8 cellular contexts compared by ENCODE assay signal in the genomic region with DNA sequence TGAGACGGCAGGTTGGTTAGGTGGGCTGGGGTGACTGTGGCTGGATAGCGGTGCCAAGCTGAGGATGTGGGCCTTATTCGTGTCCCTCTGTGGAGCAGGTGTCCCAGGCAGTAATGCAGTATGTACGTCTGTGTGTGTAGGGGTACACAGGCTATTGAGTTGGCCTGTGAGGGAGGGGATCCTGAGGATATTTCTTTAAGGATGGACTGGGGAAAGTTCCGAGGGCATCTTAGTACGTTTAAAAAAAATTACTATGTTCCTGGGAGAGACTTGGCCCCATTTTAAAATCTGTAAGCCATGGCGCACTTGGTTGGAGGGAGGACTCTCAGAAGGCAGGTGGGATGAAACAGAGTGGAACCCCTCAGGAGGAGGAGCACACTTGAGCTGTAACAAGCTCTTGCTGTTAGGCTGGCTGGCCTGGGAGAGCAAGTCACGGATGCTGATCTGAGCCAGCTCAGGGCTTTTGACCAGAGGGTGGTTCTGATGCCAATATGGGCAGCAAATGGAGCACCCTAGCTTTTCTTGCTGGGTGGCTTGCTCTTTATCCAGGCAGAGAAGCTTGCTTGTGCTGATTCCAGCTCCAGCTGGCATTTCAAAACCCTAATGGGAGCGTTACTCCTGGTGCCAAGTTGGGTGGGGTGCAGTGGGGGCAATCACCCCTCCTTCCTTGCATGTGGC. TPM values are rescaled to one million over a fixed set of nuclear protein-coding genes. Genes with fewer than 3 reads are reported as not detected.
A peak's percentile ranks its signal among the peaks of the same experiment; 100 is the strongest.
DNase-seq lines count a peak whose midpoint lies in the region; ATAC-seq and TF ChIP-seq lines count a peak whose summit lies in the region.

No MANE protein-coding gene starts in this region.

- H3K9ac ChIP-seq in DND-41 (ENCODE audit: low read depth, low read length), result peak overlapping the region; percentile 69

- peak overlapping the region; percentile 94 for H3K27ac Mint-ChIP-seq in activated CD8-positive, alpha-beta T cell treated with anti-CD3 and anti-CD28 coated beads for 36 hours

- H3K4me3 Mint-ChIP-seq in activated CD8-positive, alpha-beta T cell treated with anti-CD3 and anti-CD28 coated beads for 36 hours, result peak overlapping the region; percentile 95

- no peaks in the 10 kb centered on the region for H3K36me3 ChIP-seq in DND-41 (ENCODE audit: insufficient read depth, low read length)
- no peaks in the 10 kb centered on the region for H3K36me3 ChIP-seq in ovary

- H3K4me2 ChIP-seq in DND-41 (ENCODE audit: insufficient read depth, low read length), result peak overlapping the region; percentile 88

- H3K79me2 ChIP-seq in DND-41 (ENCODE audit: insufficient read depth, low read length), result peaks cover 49% of the 10 kb centered on the region

- POLR2A ChIA-PET in activated CD8-positive, alpha-beta T cell treated with anti-CD3 and anti-CD28 coated beads for 36 hours (lab: Charles Lee), result interaction anchor here (0.5 to 5.0 kb wide), 7 partner anchors 9 to 371 kb away, joined by 3 to 27 read pairs (median 4); a partner anchor contains a TSS

- 1 to 2% (median 1%) methylated on average over 9 of the region's 9 CpGs for WGBS in ovary, 3 donors

- no peaks in the 10 kb centered on the region for H3K9me3 ChIP-seq in DND-41 (ENCODE audit: insufficient read depth, low read length, severe bottlenecking)
- no peaks in the 10 kb centered on the region for H3K9me3 ChIP-seq in ovary

- intact Hi-C loops in activated CD8-positive, alpha-beta T cell treated with anti-CD3 and anti-CD28 coated beads for 36 hours (cut with micrococcal nuclease), result no loop called here
- intact Hi-C loops in ovary (cut with DNase I), result no loop called here

- H3K9me3 Mint-ChIP-seq in activated CD8-positive, alpha-beta T cell treated with anti-CD3 and anti-CD28 coated beads for 36 hours, result peaks cover 4% of the 10 kb centered on the region

- H4K20me1 ChIP-seq in DND-41 (ENCODE audit: insufficient read depth, low read length), result peaks cover 8% of the 10 kb centered on the region; the same call in 1 of the 2 replicates

- TF ChIP-seq EP300 in ovary (IDR thresholded peaks at IDR 0.05), result no peak

- peaks cover 28% of the 10 kb centered on the region for H3K4me1 ChIP-seq in DND-41 (ENCODE audit: insufficient read depth, low read length)
- H3K4me1 ChIP-seq in ovary (ENCODE audit: insufficient read depth), result peaks cover 4% of the 10 kb centered on the region

- H3K4me1 Mint-ChIP-seq in activated CD8-positive, alpha-beta T cell treated with anti-CD3 and anti-CD28 coated beads for 36 hours (ENCODE audit: low read depth), result peaks cover 38% of the 10 kb centered on the region

- peaks cover 9% of the 10 kb centered on the region for H3K36me3 Mint-ChIP-seq in activated CD8-positive, alpha-beta T cell treated with anti-CD3 and anti-CD28 coated beads for 36 hours (ENCODE audit: low read depth)

- H3K27me3 Mint-ChIP-seq in activated CD8-positive, alpha-beta T cell treated with anti-CD3 and anti-CD28 coated beads for 36 hours, result no peaks in the 10 kb centered on the region

- no peak for TF ChIP-seq CTCF in DND-41 (IDR thresholded peaks at IDR 0.05; ENCODE audit: borderline replicate concordance, extremely low read depth, low read length, poor library complexity, severe bottlenecking)
- no peak for TF ChIP-seq CTCF in activated CD8-positive, alpha-beta T cell treated with anti-CD3 and anti-CD28 coated beads for 36 hours (IDR thresholded peaks at IDR 0.05)
- TF ChIP-seq CTCF in foreskin fibroblast (IDR thresholded peaks at IDR 0.05; ENCODE audit: low read depth, low read length), result no peak
- TF ChIP-seq CTCF in ovary (IDR thresholded peaks at IDR 0.05), result no peak
- TF ChIP-seq CTCF in GM20000 (IDR thresholded peaks at IDR 0.05; ENCODE audit: extremely low read depth, missing control alignments), result no peak

- no peak for TF ChIP-seq POLR2A in ovary (IDR thresholded peaks at IDR 0.05)

- CTCF ChIA-PET in activated CD8-positive, alpha-beta T cell treated with anti-CD3 and anti-CD28 coated beads for 36 hours (lab: Charles Lee), result interaction anchor here (0.8 to 4.9 kb wide), 3 partner anchors 9 to 157 kb away, joined by 3 to 34 read pairs (median 3); no protein-coding TSS in a partner anchor

- peak overlapping the region; percentile 57; the same call in 1 of the 2 replicates for H2AFZ ChIP-seq in DND-41 (ENCODE audit: low read depth, low read length)

- H3K27ac ChIP-seq in DND-41 (ENCODE audit: low read length), result peak overlapping the region; percentile 81
- H3K27ac ChIP-seq in ovary, result peak overlapping the region; percentile 11 to 41

- H3K4me3 ChIP-seq in DND-41 (ENCODE audit: low read depth in 1 of 2, low read length in 2 of 2) (peak overlapping the region; percentile 49 to 87; a peak in 3 of 4 replicates), foreskin fibroblast (ENCODE audit: low read depth in 1 of 2, low read length in 2 of 2) (peak overlapping the region; percentile 69 to 90), ovary (peak overlapping the region; percentile 81)

- H3K27me3 ChIP-seq in DND-41 (ENCODE audit: insufficient read depth, low read length, poor library complexity) (no peaks in the 10 kb centered on the region), ovary (no peaks in the 10 kb centered on the region)

- peak; percentile 37 for DNase-seq in DND-41
- peak; percentile 39 for DNase-seq in activated CD8-positive, alpha-beta T cell treated with anti-CD3 and anti-CD28 coated beads for 36 hours
- DNase-seq in foreskin fibroblast, result peak; percentile 13 to 53
- DNase-seq in ovary, result peak in 2 of 5 donors; percentile 28 to 51
- DNase-seq in NCI-H2081 (lab: John Stamatoyannopoulos, UW), result no peak
- no peak for DNase-seq in GM20000 (ENCODE audit: low spot score)

- ATAC-seq in DND-41 (ENCODE audit: insufficient read depth, low read depth) (peak; percentile 31), HG03045 (IDR thresholded peaks at IDR 0.05; ENCODE audit: unreplicated experiment) (peak; percentile 2), HG03025 (IDR thresholded peaks at IDR 0.05; ENCODE audit: low FRiP score, unreplicated experiment) (no peak)
- ATAC-seq in activated CD8-positive, alpha-beta T cell treated with anti-CD3 and anti-CD28 coated beads for 36 hours, result peak; percentile 17

RNA-seq across cellular contexts. Expression of a gene that starts 0.8 kb away (rescaled TPM):
- total RNA-seq in activated CD8-positive, alpha-beta T cell treated with anti-CD3 and anti-CD28 coated beads for 36 hours, result 10 to 100 TPM; 11.4 to 12.7 TPM
- total RNA-seq in ovary, result 10 to 100 TPM; 45.5 to 71.8 (median 51.3) TPM
- 10 to 100 TPM; 40.6 to 46.5 TPM for polyA plus RNA-seq in ovary

RNA-seq across cellular contexts. Expression of a gene that starts 30.1 kb away (rescaled TPM):
- total RNA-seq in activated CD8-positive, alpha-beta T cell treated with anti-CD3 and anti-CD28 coated beads for 36 hours, result 10 to 100 TPM; 12.8 to 16.3 TPM
- total RNA-seq in ovary, result 10 to 100 TPM in 6 of 7 donors, 1 to 10 TPM in 1; 8.7 to 31.2 (median 20.3) TPM
- 10 to 100 TPM in 1 of 2 donors, 1 to 10 TPM in 1; 6.2 to 11.8 TPM for polyA plus RNA-seq in ovary

RNA-seq across cellular contexts. Expression of a gene that starts 30.3 kb away (rescaled TPM):
- 1 to 10 TPM; 5.3 to 6.2 TPM for total RNA-seq in activated CD8-positive, alpha-beta T cell treated with anti-CD3 and anti-CD28 coated beads for 36 hours
- total RNA-seq in ovary, result 10 to 100 TPM in 6 of 7 donors, 1 to 10 TPM in 1; 9.5 to 25.6 (median 23.3) TPM
- polyA plus RNA-seq in ovary, result 10 to 100 TPM; 23.0 to 23.9 TPM

Comparison
In these comparisons a context has a peak if more than half of its experiments do, and no peak if none do; other contexts are left out.
1. DNase-seq: peak in DND-41 (single experiment), activated CD8-positive, alpha-beta T cell treated with anti-CD3 and anti-CD28 coated beads for 36 hours (single experiment) and foreskin fibroblast (2 of 2); none in NCI-H2081 (0 of 2) and GM20000 (single experiment).
2. Peak in every context shown above with its lines, with median percentiles within 50 percentile points of each other: H3K4me3 ChIP-seq.